In genomic region chr10:125283831-125284614, GRCh38 we compare ENCODE assay signal across 19 cellular contexts.
A peak's percentile ranks its signal among the peaks of the same experiment; 100 is the strongest.
DNase-seq lines count a peak whose midpoint lies in the region; ATAC-seq, FAIRE-seq and TF ChIP-seq lines count a peak whose summit lies in the region.
"Had no signal": no experiment of that assay in that cellular context is flagged by ENCODE, and none has a peak within 500 bp of the region (broad histone marks: within the 10 kb centered on the region; RNA-seq: fewer than 3 reads in every experiment).

No MANE protein-coding gene starts in this region.

- H3K27me3 ChIP-seq in mammary epithelial cell (ENCODE audit: insufficient read depth, low read length) (no peaks in the 10 kb centered on the region), breast epithelium (no peaks in the 10 kb centered on the region), H1 (replicated peaks in 1 of 4; ENCODE audit: control insufficient read depth in 3 of 4, extremely low read depth in 1 of 4, insufficient read depth in 3 of 4, low read length in 3 of 4) (0 out of 7 replicates have a peak, but pooled peaks cover 0 to 3% (median 0%) of the 10 kb centered on the region in 4 experiments), brain microvascular endothelial cell (replicated peaks) (no peaks in the 10 kb centered on the region)

- H3K4me1 Mint-ChIP-seq in type B pancreatic cell (ENCODE audit: unreplicated experiment) = peaks cover 18% of the 10 kb centered on the region
- H3K4me1 Mint-ChIP-seq: CD14-positive monocyte; CD4-positive, alpha-beta memory T cell; GM23338; IgD-negative memory B cell had no signal

- FAIRE-seq in H1 (lab: Jason Lieb, UNC) = no peak
- FAIRE-seq: A549, GM12878, HepG2 had no signal

- H3K79me2 ChIP-seq in mammary epithelial cell (ENCODE audit: insufficient read depth, low read length) = no peaks in the 10 kb centered on the region
- no peaks in the 10 kb centered on the region for H3K79me2 ChIP-seq in H1 (ENCODE audit: control insufficient read depth in 1 of 2, insufficient read depth in 2 of 2, low read length in 2 of 2)

- peaks cover 4% of the 10 kb centered on the region for H3K27me3 Mint-ChIP-seq in type B pancreatic cell

- no peak for TF ChIP-seq CTCF in mammary epithelial cell (conservative IDR thresholded peaks at IDR 0.05 in 1 of 2, IDR thresholded peaks at IDR 0.05 in 1 of 2; ENCODE audit: extremely low read depth in 1 of 2, insufficient read depth in 1 of 2, low read depth in 1 of 2, low read length in 2 of 2)
- TF ChIP-seq CTCF in breast epithelium (IDR thresholded peaks at IDR 0.05) = no peak
- no peak for TF ChIP-seq CTCF in H1 (IDR thresholded peaks at IDR 0.05; ENCODE audit: control extremely low read depth in 1 of 3, insufficient read depth in 1 of 3, low read depth in 1 of 3, low read length in 3 of 3)
- no peak for TF ChIP-seq CTCF in type B pancreatic cell (conservative IDR thresholded peaks at IDR 0.05)
- no peak for TF ChIP-seq CTCF in brain microvascular endothelial cell (IDR thresholded peaks at IDR 0.05; ENCODE audit: low read depth, low read length, missing control alignments)

- intact Hi-C loops in mammary epithelial cell (cut with micrococcal nuclease) = no loop called here
- intact Hi-C loops in breast epithelium (cut with DNase I; ENCODE audit: low total_unique reads) = no loop called here
- intact Hi-C loops in left colon (cut with DNase I, micrococcal nuclease) = no loop called here

- H3K79me1 ChIP-seq in H1 (ENCODE audit: low read depth, low read length) = no peaks in the 10 kb centered on the region

- no peak overlapping the region for H3K18ac ChIP-seq in H1 (ENCODE audit: extremely low read depth, low read length)

- no peaks in the 10 kb centered on the region for H4K20me1 ChIP-seq in mammary epithelial cell (ENCODE audit: insufficient read depth, low read length)
- H4K20me1 ChIP-seq in H1 (replicated peaks in 1 of 2; ENCODE audit: control insufficient read depth in 1 of 2, insufficient read depth in 2 of 2, low read length in 2 of 2) = no peaks in the 10 kb centered on the region

- H3K23ac ChIP-seq in H1 (ENCODE audit: insufficient read length) = no peak overlapping the region

- H3K4me3 ChIP-seq in mammary epithelial cell (replicated peaks in 1 of 3; ENCODE audit: insufficient read depth in 1 of 3, low read depth in 2 of 3, low read length in 3 of 3) (no peak overlapping the region), breast epithelium (no peak overlapping the region), H1 (ENCODE audit: extremely low read depth in 1 of 4, insufficient read depth in 2 of 4, low read depth in 3 of 4, low read length in 4 of 4) (no peak overlapping the region; a peak in 1 of 8 replicates), brain microvascular endothelial cell (ENCODE audit: low read depth, low read length) (no peak overlapping the region)
- H3K4me3 ChIP-seq: A549, GM12878, GM23338 had no signal

- H3K36me3 ChIP-seq in mammary epithelial cell (ENCODE audit: insufficient read depth, low read length) (no peaks in the 10 kb centered on the region), breast epithelium (no peaks in the 10 kb centered on the region), H1 (ENCODE audit: control insufficient read depth in 2 of 4, insufficient read depth in 4 of 4, low read length in 3 of 4) (no peaks in the 10 kb centered on the region), brain microvascular endothelial cell (replicated peaks) (no peaks in the 10 kb centered on the region)

- no peak overlapping the region for H2BK12ac ChIP-seq in H1 (ENCODE audit: low read depth, low read length)

- BruUV-seq in mammary epithelial cell (replicated peaks; lab: Mats Ljungman, UMichigan) = no TSS peak

- H3K4me2 ChIP-seq in mammary epithelial cell (ENCODE audit: insufficient read depth, low read depth, low read length) (no peak overlapping the region), H1 (ENCODE audit: insufficient read depth in 1 of 2, low read depth in 2 of 2, low read length in 2 of 2) (no peak overlapping the region; a peak in 1 of 4 replicates)
- H3K4me2 ChIP-seq: A549, GM23338 had no signal

- DNase-seq in mammary epithelial cell (no peak), breast epithelium (ENCODE audit: low spot score in 2 of 2) (no peak), H1 (ENCODE audit: low read depth in 1 of 2, low spot score in 2 of 2) (no peak), left colon (no peak), type B pancreatic cell (ENCODE audit: extremely low spot score, unreplicated experiment) (peak; percentile 55), brain microvascular endothelial cell (no peak), NOMO-1 (lab: John Stamatoyannopoulos, UW; ENCODE audit: unreplicated experiment in 2 of 2) (no peak)
- no peak for DNase-seq in stimulated activated CD4-positive, alpha-beta T cell treated with anti-CD3 and anti-CD28 coated beads, Interleukin-12 subunit alpha, Interleukin-12 subunit beta, amount 100 ng/mL, for 4 hours
- DNase-seq: AML-193; CD4-positive, alpha-beta memory T cell; DMS79 had no signal

- H2BK20ac ChIP-seq in H1 (ENCODE audit: low read length) = no peak overlapping the region

- H4K91ac ChIP-seq in H1 (replicated peaks; ENCODE audit: insufficient read length, low read length) = no peak overlapping the region

- peaks cover 15% of the 10 kb centered on the region for H3K4me1 ChIP-seq in mammary epithelial cell (ENCODE audit: insufficient read depth, low read length)
- H3K4me1 ChIP-seq in breast epithelium = no peaks in the 10 kb centered on the region
- H3K4me1 ChIP-seq in H1 (replicated peaks in 1 of 4; ENCODE audit: control insufficient read depth in 3 of 4, insufficient read depth in 4 of 4, low read length in 3 of 4) = no peaks in the 10 kb centered on the region; a peak in 1 of 7 replicates
- H3K4me1 ChIP-seq: A549 had no signal

- no peak overlapping the region for H3K27ac Mint-ChIP-seq in type B pancreatic cell
- H3K27ac Mint-ChIP-seq: CD14-positive monocyte; CD4-positive, alpha-beta memory T cell; GM23338; H9; IgD-negative memory B cell had no signal

- TF ChIP-seq POLR2A in breast epithelium (IDR thresholded peaks at IDR 0.05) = no peak
- TF ChIP-seq POLR2A in H1 (IDR thresholded peaks at IDR 0.05; ENCODE audit: control extremely low read depth in 1 of 2, low read depth in 2 of 2, low read length in 2 of 2) = no peak

- no peaks in the 10 kb centered on the region for H3K23me2 ChIP-seq in H1 (ENCODE audit: low read depth, low read length)

- TF ChIP-seq EP300 in H1 (IDR thresholded peaks at IDR 0.05; ENCODE audit: borderline replicate concordance in 1 of 2, low read depth in 2 of 2, low read length in 2 of 2) = no peak

- WGBS in mammary epithelial cell (ENCODE audit: low coverage, missing lambda C conversion rate) = 99% methylated on average over 6 of the region's 11 CpGs
- 91% methylated on average over 11 of the region's 11 CpGs; no CpG with 5 or more reads in 1 of the 2 experiments for WGBS in H1 (ENCODE audit: extremely low coverage in 1 of 2, insufficient coverage in 1 of 2, insufficient read length in 1 of 2, insufficient replicate concordance in 2 of 2, low coverage in 1 of 2, low lambda C conversion rate in 2 of 2, missing lambda C conversion rate in 1 of 2), 2 experiments

- H3K9me3 ChIP-seq in mammary epithelial cell (replicated peaks; ENCODE audit: insufficient read depth, low read length) (no peaks in the 10 kb centered on the region), breast epithelium (no peaks in the 10 kb centered on the region), H1 (ENCODE audit: insufficient read depth in 2 of 2, low read depth in 1 of 2, low read length in 1 of 2) (peaks cover 0 to 4% of the 10 kb centered on the region in 2 experiments; a peak in 1 of 4 replicates)

- H3K4me3 Mint-ChIP-seq in type B pancreatic cell = no peak overlapping the region
- H3K4me3 Mint-ChIP-seq: CD14-positive monocyte; CD4-positive, alpha-beta memory T cell; GM23338; H9; IgD-negative memory B cell had no signal

- H2AK5ac ChIP-seq in H1 (ENCODE audit: low read depth, low read length) = no peak overlapping the region

- no peaks in the 10 kb centered on the region for H3K9me3 Mint-ChIP-seq in type B pancreatic cell

- CTCF ChIA-PET in mammary epithelial cell (lab: Charles Lee; ENCODE audit: low non-redundant PET) (no interaction called here), H1 (lab: Charles Lee; ENCODE audit: partially characterized antibody) (interaction anchor here (1.0 to 1.6 kb wide), 6 partner anchors 9 to 541 kb away, joined by 3 to 5 read pairs (median 4); no protein-coding TSS in a partner anchor)

- TF ChIP-seq RAD21 in H1 (IDR thresholded peaks at IDR 0.05 in 1 of 2, conservative IDR thresholded peaks at IDR 0.05 in 1 of 2; ENCODE audit: low read depth in 2 of 2, low read length in 2 of 2) = no peak

- ATAC-seq in left colon = peak; percentile 65
- ATAC-seq: GM12878 had no signal

- H3K9ac ChIP-seq in mammary epithelial cell (ENCODE audit: insufficient read depth, low read length) = no peak overlapping the region
- H3K9ac ChIP-seq in H1 (replicated peaks in 1 of 4; ENCODE audit: extremely low read depth in 1 of 4, low read depth in 3 of 4, low read length in 3 of 4) = no peak overlapping the region

- no peak overlapping the region for H4K8ac ChIP-seq in H1 (ENCODE audit: extremely low read depth, insufficient read depth, low read length)

- H2BK120ac ChIP-seq in H1 (replicated peaks; ENCODE audit: low read depth, low read length) = no peak overlapping the region

- H3K36me3 Mint-ChIP-seq in type B pancreatic cell = no peaks in the 10 kb centered on the region
- H3K36me3 Mint-ChIP-seq: CD14-positive monocyte, IgD-negative memory B cell had no signal

- no peak overlapping the region for H3K4ac ChIP-seq in H1 (replicated peaks; ENCODE audit: insufficient read length, low read depth, low read length)

- in situ Hi-C loops in mammary epithelial cell (cut with MboI; ENCODE audit: low sequenced_read_pairs in 2 of 2) = no loop called here
- in situ Hi-C loops in brain microvascular endothelial cell (cut with HindIII; ENCODE audit: low pct_ligation_motif_present, low sequenced_read_pairs) = no loop called here

- no peak overlapping the region for H2BK15ac ChIP-seq in H1 (ENCODE audit: low read length)

- H4K5ac ChIP-seq in H1 (ENCODE audit: insufficient read length, low read depth, low read length) = no peak overlapping the region

- no peak overlapping the region for H2BK5ac ChIP-seq in H1 (ENCODE audit: low read depth, low read length)

- H3K14ac ChIP-seq in H1 (ENCODE audit: insufficient read length) = no peak overlapping the region

- dilution Hi-C loops in mammary epithelial cell (cut with HindIII; ENCODE audit: low sequenced_read_pairs) = loop anchor here (5.0 kb wide), 2 partner anchors 47 to 48 kb away; no protein-coding TSS in a partner anchor

- no peak overlapping the region for H3K27ac ChIP-seq in mammary epithelial cell (ENCODE audit: insufficient read depth, low read depth, low read length)
- H3K27ac ChIP-seq in breast epithelium = no peak overlapping the region
- H3K27ac ChIP-seq in H1 (ENCODE audit: low read depth, low read length) = no peak overlapping the region
- no peak overlapping the region for H3K27ac ChIP-seq in brain microvascular endothelial cell
- H3K27ac ChIP-seq: 22Rv1, A549 had no signal

- H2AFZ ChIP-seq in mammary epithelial cell (ENCODE audit: low read depth, low read length) (peak overlapping the region; percentile 73), H1 (ENCODE audit: low read length) (peak overlapping the region; percentile 91; the same call in 1 of the 2 replicates)

- H3K56ac ChIP-seq in H1 (replicated peaks; ENCODE audit: insufficient read length, low read depth, low read length) = no peak overlapping the region

- POLR2A ChIA-PET in H1 (lab: Charles Lee; ENCODE audit: partially characterized antibody) = interaction anchor here (0.6 kb wide), 1 partner anchor 114 kb away, joined by 4 read pairs; no protein-coding TSS in a partner anchor
